Comparison of ENCODE assay signal across 8 cellular contexts in genomic region chr1:193059282-193060225, GRCh38. TPM values are rescaled to one million over a fixed set of nuclear protein-coding genes. Genes with fewer than 3 reads are reported as not detected.
DNase-seq lines count a peak whose midpoint lies in the region; TF ChIP-seq lines count a peak whose summit lies in the region.

Gene RO60, plus strand, starts transcription at chr1:193059612. Its CDS starts 9,443 bp downstream, at chr1:193069055.
Gene UCHL5, minus strand, starts transcription at chr1:193059360. Its CDS starts 100 bp downstream, at chr1:193059260.

- peaks cover 30% of the 10 kb centered on the region for H3K4me1 Mint-ChIP-seq in nephron
- peaks cover 64% of the 10 kb centered on the region for H3K4me1 Mint-ChIP-seq in stimulated activated naive CD8-positive, alpha-beta T cell treated with anti-CD3 and anti-CD28 coated beads, Interleukin-15, Interleukin-2, amounts not matched to agents 100 ng/mL and 50 ng/mL, for 24 hours (ENCODE audit: low read depth)

- H3K4me3 ChIP-seq in H7 (ENCODE audit: insufficient read depth, low read depth, low read length) (peak within 1 kb of the TSS; percentile 100), fibroblast of pulmonary artery (replicated peaks; ENCODE audit: low read depth, low read length) (peak within 1 kb of the TSS; percentile 93)

- peak within 1 kb of the TSS; percentile 94 to 98 (median 98) for H3K4me3 Mint-ChIP-seq in nephron
- peak within 1 kb of the TSS; percentile 93 for H3K4me3 Mint-ChIP-seq in stimulated activated naive CD8-positive, alpha-beta T cell treated with anti-CD3 and anti-CD28 coated beads, Interleukin-15, Interleukin-2, amounts not matched to agents 100 ng/mL and 50 ng/mL, for 24 hours

- H3K9me3 Mint-ChIP-seq in nephron, result no peaks in the 10 kb centered on the region
- H3K9me3 Mint-ChIP-seq in stimulated activated naive CD8-positive, alpha-beta T cell treated with anti-CD3 and anti-CD28 coated beads, Interleukin-15, Interleukin-2, amounts not matched to agents 100 ng/mL and 50 ng/mL, for 24 hours, result no peaks in the 10 kb centered on the region

- no peak for TF ChIP-seq CTCF in fibroblast of pulmonary artery (IDR thresholded peaks at IDR 0.05; ENCODE audit: low read length, missing control alignments)
- no peak for TF ChIP-seq CTCF in nephron (IDR thresholded peaks at IDR 0.05; ENCODE audit: unreplicated experiment in 3 of 3)

- DNase-seq in ELR (ENCODE audit: low read depth) (peak; percentile 99), H7 (peak; percentile 90), M059J (ENCODE audit: low read depth) (peak; percentile 99), SHP77 (lab: John Stamatoyannopoulos, UW) (peak; percentile 95 to 98), fibroblast of pulmonary artery (ENCODE audit: low read depth) (peak; percentile 99)
- DNase-seq in activated effector memory CD4-positive, alpha-beta T cell treated with Interleukin-2 at 50 U/mL for 16 hours, result peak; percentile 92

- H3K27me3 ChIP-seq in H7 (ENCODE audit: control insufficient read depth, insufficient read depth, low read length), result no peaks in the 10 kb centered on the region

- H3K36me3 Mint-ChIP-seq in nephron (ENCODE audit: low read depth), result peaks cover 18% of the 10 kb centered on the region
- peaks cover 32% of the 10 kb centered on the region for H3K36me3 Mint-ChIP-seq in stimulated activated naive CD8-positive, alpha-beta T cell treated with anti-CD3 and anti-CD28 coated beads, Interleukin-15, Interleukin-2, amounts not matched to agents 100 ng/mL and 50 ng/mL, for 24 hours (ENCODE audit: low read depth)

- no peaks in the 10 kb centered on the region for H3K36me3 ChIP-seq in H7 (replicated peaks; ENCODE audit: control insufficient read depth, insufficient read depth, low read length)

- no peaks in the 10 kb centered on the region for H3K27me3 Mint-ChIP-seq in nephron (ENCODE audit: low read depth)
- H3K27me3 Mint-ChIP-seq in stimulated activated naive CD8-positive, alpha-beta T cell treated with anti-CD3 and anti-CD28 coated beads, Interleukin-15, Interleukin-2, amounts not matched to agents 100 ng/mL and 50 ng/mL, for 24 hours, result no peaks in the 10 kb centered on the region

- H3K27ac Mint-ChIP-seq in nephron, result peak within 1 kb of the TSS; percentile 94 to 97 (median 97)
- peak within 1 kb of the TSS; percentile 99 for H3K27ac Mint-ChIP-seq in stimulated activated naive CD8-positive, alpha-beta T cell treated with anti-CD3 and anti-CD28 coated beads, Interleukin-15, Interleukin-2, amounts not matched to agents 100 ng/mL and 50 ng/mL, for 24 hours

RNA-seq across cellular contexts. Expression of gene RO60, which starts in this region (rescaled TPM):
- total RNA-seq in H7 (2014; rRNA removed; shearing (Covaris generic)), result 136 and 193 TPM in 2 replicates
- total RNA-seq in M059J (2014; rRNA removed; shearing (Covaris generic)), result 57.3 and 88.1 TPM in 2 replicates

RNA-seq across cellular contexts. Expression of gene UCHL5, which starts in this region (rescaled TPM):
- 27.7 and 36.3 TPM in 2 replicates for total RNA-seq in H7 (2014; rRNA removed; shearing (Covaris generic))
- total RNA-seq in M059J (2014; rRNA removed; shearing (Covaris generic)), result 31.8 and 36.8 TPM in 2 replicates

Comparison
In these comparisons a context has a peak if more than half of its experiments do, and no peak if none do; other contexts are left out.
1. Peak in every context shown above with its lines: DNase-seq and H3K4me3 ChIP-seq.